Comparison of ENCODE assay signal across 22 cellular contexts in the genomic region with DNA sequence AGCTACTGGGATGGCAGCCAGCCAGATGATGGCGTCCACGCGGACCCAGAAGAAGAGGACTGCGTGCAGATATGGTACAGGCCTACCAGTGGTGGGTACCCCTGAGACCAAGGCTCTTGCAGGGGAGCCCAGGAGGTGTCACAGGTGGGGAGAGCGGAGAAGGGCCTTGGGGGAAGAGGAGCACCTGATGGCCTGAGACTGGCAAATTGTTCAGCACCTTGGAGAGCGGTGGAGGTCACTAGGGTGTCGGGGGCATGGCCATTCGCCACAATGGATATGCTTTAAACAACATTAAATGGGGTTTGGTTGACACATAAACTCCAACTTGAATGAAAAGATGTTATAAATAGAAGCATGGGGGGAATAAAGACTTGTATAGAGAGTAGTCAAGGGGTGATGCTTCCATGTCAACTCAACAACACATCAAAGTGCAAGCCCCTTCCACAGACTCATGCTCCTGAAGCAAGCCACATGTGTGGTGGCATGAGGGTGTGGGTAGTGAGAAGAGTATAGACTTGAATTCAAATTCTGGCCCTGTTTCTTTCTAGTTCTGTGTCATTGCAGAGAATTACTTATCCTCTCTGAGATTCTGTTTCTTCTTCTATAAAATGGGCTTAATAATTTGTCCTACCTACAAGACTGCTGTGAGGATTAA. TPM values are rescaled to one million over a fixed set of nuclear protein-coding genes. Genes with fewer than 3 reads are reported as not detected.
DNase-seq lines count a peak whose midpoint lies in the region; ATAC-seq and TF ChIP-seq lines count a peak whose summit lies in the region.
"Had no signal": no experiment of that assay in that cellular context is flagged by ENCODE, and none has a peak within 500 bp of the region (broad histone marks: within the 10 kb centered on the region; RNA-seq: fewer than 3 reads in every experiment).

No MANE protein-coding gene starts in this region.

- ATAC-seq in SK-N-SH treated with all-trans-retinoic acid at 6 μM for 48 hours (no peak), HCT116 (no peak), HG03439 (IDR thresholded peaks at IDR 0.05; ENCODE audit: unreplicated experiment) (no peak)
- ATAC-seq: Panc1; stimulated activated effector memory CD8-positive, alpha-beta T cell treated with anti-CD3 and anti-CD28 coated beads, Interleukin-12 subunit alpha, Interleukin-12 subunit beta, amount 100 ng/mL, for 72 hours had no signal

- no peak overlapping the region for H3K14ac ChIP-seq in mesenchymal stem cell (ENCODE audit: low read length in 2 of 2)

- peak overlapping the region; percentile 17 for H3K27ac Mint-ChIP-seq in T-helper 2 cell treated with Interferon-gamma antibody and Interleukin-4, amounts not matched to agents 5 μg/mL and 100 μg/mL, for 36 hours
- H3K27ac Mint-ChIP-seq in mesothelial cell of epicardium: no peak overlapping the region
- H3K27ac Mint-ChIP-seq: brain; CD8-positive, alpha-beta memory T cell; stimulated activated effector memory CD8-positive, alpha-beta T cell treated with anti-CD3 and anti-CD28 coated beads, Interleukin-12 subunit alpha, Interleukin-12 subunit beta, amount 100 ng/mL, for 72 hours; T-helper 1 cell treated with Interleukin-12 subunit alpha and Interleukin-12 subunit beta and Interleukin-4 antibody, amounts not matched to agents 30 μg/mL and 1 μg/mL, for 36 hours had no signal

- H3K9me2 ChIP-seq in SK-N-SH (no peaks in the 10 kb centered on the region), HCT116 (ENCODE audit: insufficient read depth) (no peaks in the 10 kb centered on the region)

- H2BK15ac ChIP-seq in mesenchymal stem cell (ENCODE audit: low read depth, poor library complexity, severe bottlenecking): no peak overlapping the region

- H2BK12ac ChIP-seq in mesenchymal stem cell (ENCODE audit: low read length in 2 of 2): no peak overlapping the region

- H3F3A ChIP-seq in SK-N-SH (replicated peaks; ENCODE audit: insufficient read depth): no peaks in the 10 kb centered on the region

- no peak for TF ChIP-seq RAD21 in SK-N-SH (IDR thresholded peaks at IDR 0.05; ENCODE audit: low read length)
- TF ChIP-seq RAD21 in HCT116 (IDR thresholded peaks at IDR 0.05; ENCODE audit: low read depth): no peak

- no peak overlapping the region for H4K91ac ChIP-seq in mesenchymal stem cell (ENCODE audit: low read length)

- no peak overlapping the region for H2BK120ac ChIP-seq in mesenchymal stem cell (ENCODE audit: low read depth, low read length)

- no peaks in the 10 kb centered on the region for H4K20me1 ChIP-seq in SK-N-SH (ENCODE audit: insufficient read depth)
- no peaks in the 10 kb centered on the region for H4K20me1 ChIP-seq in HCT116 (ENCODE audit: insufficient read depth)

- H3K9me3 ChIP-seq in SK-N-SH (no peaks in the 10 kb centered on the region), HCT116 (ENCODE audit: control insufficient read depth in 1 of 2, insufficient read depth in 1 of 2, low read depth in 1 of 2, low read length in 2 of 2) (no peaks in the 10 kb centered on the region), mesenchymal stem cell (ENCODE audit: control insufficient read depth, low read length) (peaks cover under 1% of the 10 kb centered on the region)
- H3K9me3 ChIP-seq: upper lobe of left lung had no signal

- H3K4ac ChIP-seq in mesenchymal stem cell (ENCODE audit: low read depth in 1 of 2, low read length in 2 of 2): no peak overlapping the region

- no peak for DNase-seq in SK-N-SH
- no peak for DNase-seq in HCT116 (ENCODE audit: low read depth, low spot score)
- DNase-seq in T-helper 2 cell treated with Interferon-gamma antibody and Interleukin-4, amounts not matched to agents 5 μg/mL and 100 μg/mL, for 36 hours (ENCODE audit: low spot score): no peak
- peak; percentile 75 for DNase-seq in left kidney (ENCODE audit: low read depth, low spot score)
- no peak for DNase-seq in mesenchymal stem cell
- no peak for DNase-seq in mesothelial cell of epicardium (ENCODE audit: low spot score in 2 of 2, unreplicated experiment in 2 of 2)
- DNase-seq: activated gamma-delta T cell; CD8-positive, alpha-beta memory T cell; dorsolateral prefrontal cortex; NCI-H187; NCI-H510A treated with DMSO at 0.1 percent for 48 hours; upper lobe of left lung had no signal

- H3K4me3 Mint-ChIP-seq in T-helper 2 cell treated with Interferon-gamma antibody and Interleukin-4, amounts not matched to agents 5 μg/mL and 100 μg/mL, for 36 hours: no peak overlapping the region
- no peak overlapping the region for H3K4me3 Mint-ChIP-seq in mesothelial cell of epicardium
- H3K4me3 Mint-ChIP-seq: brain; CD8-positive, alpha-beta memory T cell; stimulated activated effector memory CD8-positive, alpha-beta T cell treated with anti-CD3 and anti-CD28 coated beads, Interleukin-12 subunit alpha, Interleukin-12 subunit beta, amount 100 ng/mL, for 72 hours; T-helper 1 cell treated with Interleukin-12 subunit alpha and Interleukin-12 subunit beta and Interleukin-4 antibody, amounts not matched to agents 30 μg/mL and 1 μg/mL, for 36 hours had no signal

- H3K27ac ChIP-seq in SK-N-SH (ENCODE audit: low read depth in 2 of 2, low read length in 1 of 2) (no peak overlapping the region), HCT116 (ENCODE audit: low read depth, low read length) (no peak overlapping the region), mesenchymal stem cell (ENCODE audit: low read length, poor library complexity, severe bottlenecking) (no peak overlapping the region)
- H3K27ac ChIP-seq: dorsolateral prefrontal cortex, KMS-11, upper lobe of left lung had no signal

- no peak overlapping the region for H3K23ac ChIP-seq in mesenchymal stem cell (ENCODE audit: low read length in 2 of 2)

- H3K79me1 ChIP-seq in mesenchymal stem cell (replicated peaks; ENCODE audit: low read length, poor library complexity, severe bottlenecking): no peaks in the 10 kb centered on the region

- no peaks in the 10 kb centered on the region for H3K27me3 Mint-ChIP-seq in T-helper 2 cell treated with Interferon-gamma antibody and Interleukin-4, amounts not matched to agents 5 μg/mL and 100 μg/mL, for 36 hours (ENCODE audit: low read depth)
- H3K27me3 Mint-ChIP-seq in mesothelial cell of epicardium (ENCODE audit: low read depth): peaks cover 7% of the 10 kb centered on the region

- H3K4me1 ChIP-seq in SK-N-SH (ENCODE audit: control insufficient read depth in 1 of 2, insufficient read depth in 2 of 2, low read depth in 1 of 2, low read length in 1 of 2) (no peaks in the 10 kb centered on the region), HCT116 (ENCODE audit: control insufficient read depth in 1 of 2, insufficient read depth in 2 of 2, low read length in 2 of 2) (peaks cover 0 to 5% of the 10 kb centered on the region in 2 experiments; a peak in 1 of 4 replicates), mesenchymal stem cell (ENCODE audit: control insufficient read depth, insufficient read depth, low read depth, low read length) (no peaks in the 10 kb centered on the region)
- H3K4me1 ChIP-seq: upper lobe of left lung had no signal

- POLR2A ChIA-PET in SK-N-SH (lab: Yijun Ruan, JAX): no interaction called here
- POLR2A ChIA-PET in HCT116 (lab: Charles Lee): no interaction called here

- H3K4me1 Mint-ChIP-seq in T-helper 2 cell treated with Interferon-gamma antibody and Interleukin-4, amounts not matched to agents 5 μg/mL and 100 μg/mL, for 36 hours (ENCODE audit: low read depth): no peaks in the 10 kb centered on the region
- no peaks in the 10 kb centered on the region for H3K4me1 Mint-ChIP-seq in mesothelial cell of epicardium
- H3K4me1 Mint-ChIP-seq: brain; CD8-positive, alpha-beta memory T cell; stimulated activated effector memory CD8-positive, alpha-beta T cell treated with anti-CD3 and anti-CD28 coated beads, Interleukin-12 subunit alpha, Interleukin-12 subunit beta, amount 100 ng/mL, for 72 hours had no signal

- no peak for TF ChIP-seq POLR2A in HCT116 (IDR thresholded peaks at IDR 0.05; ENCODE audit: borderline replicate concordance, extremely low read depth, insufficient read depth, insufficient read length)

- H3K4me3 ChIP-seq in SK-N-SH (ENCODE audit: low read depth in 2 of 2, low read length in 1 of 2) (no peak overlapping the region), HCT116 (replicated peaks in 1 of 2; ENCODE audit: low read depth in 1 of 2, low read length in 2 of 2) (no peak overlapping the region), mesenchymal stem cell (ENCODE audit: insufficient read depth in 1 of 2, low read depth in 1 of 2, low read length in 2 of 2) (no peak overlapping the region)
- H3K4me3 ChIP-seq: lung, upper lobe of left lung had no signal

- H3K36me3 ChIP-seq in SK-N-SH (replicated peaks in 1 of 2; ENCODE audit: control insufficient read depth in 1 of 2, insufficient read depth in 2 of 2, low read length in 1 of 2) (no peaks in the 10 kb centered on the region), HCT116 (ENCODE audit: control insufficient read depth in 1 of 2, insufficient read depth in 2 of 2, low read length in 2 of 2) (no peaks in the 10 kb centered on the region), mesenchymal stem cell (ENCODE audit: control insufficient read depth in 1 of 2, insufficient read depth in 2 of 2, low read depth in 1 of 2, low read length in 2 of 2) (no peaks in the 10 kb centered on the region)
- H3K36me3 ChIP-seq: upper lobe of left lung had no signal

- no peak overlapping the region for H2AK5ac ChIP-seq in mesenchymal stem cell (ENCODE audit: low read length, severe bottlenecking)

- no peak for TF ChIP-seq CTCF in SK-N-SH (IDR thresholded peaks at IDR 0.05)
- no peak for TF ChIP-seq CTCF in HCT116 (IDR thresholded peaks at IDR 0.05 in 2 of 3, conservative IDR thresholded peaks at IDR 0.05 in 1 of 3; ENCODE audit: borderline replicate concordance in 1 of 3, insufficient read depth in 1 of 3, low read depth in 2 of 3, low read length in 2 of 3)
- no peak for TF ChIP-seq CTCF in mesothelial cell of epicardium (IDR thresholded peaks at IDR 0.05; ENCODE audit: unreplicated experiment)

- TF ChIP-seq EP300 in SK-N-SH (IDR thresholded peaks at IDR 0.05; ENCODE audit: borderline replicate concordance in 1 of 2, low read depth in 1 of 2, low read length in 1 of 2): no peak

- H3K4me2 ChIP-seq in SK-N-SH (no peak overlapping the region), HCT116 (ENCODE audit: low read length) (no peak overlapping the region), mesenchymal stem cell (ENCODE audit: low read length, poor library complexity, severe bottlenecking) (no peak overlapping the region)
- H3K4me2 ChIP-seq: KMS-11 had no signal

- H2BK5ac ChIP-seq in mesenchymal stem cell (ENCODE audit: low read depth, low read length, poor library complexity, severe bottlenecking): no peak overlapping the region

- intact Hi-C loops in HCT116 (cut with micrococcal nuclease): no loop called here

- CTCF ChIA-PET in SK-N-SH (lab: Yijun Ruan, JAX) (interaction anchor here (0.9 kb wide), 1 partner anchor 128 kb away, joined by 3 read pairs; no protein-coding TSS in a partner anchor), HCT116 (lab: Charles Lee) (no interaction called here)

- H4K8ac ChIP-seq in mesenchymal stem cell (ENCODE audit: low read length): no peak overlapping the region

- RAD21 ChIA-PET in HCT116 (lab: Charles Lee; ENCODE audit: low non-redundant PET in 1 of 2, low total read pairs in 2 of 2, uncharacterized antibody in 2 of 2, unreplicated experiment in 2 of 2): no interaction called here

- H3K9ac ChIP-seq in SK-N-SH: no peak overlapping the region
- H3K9ac ChIP-seq in HCT116 (ENCODE audit: low read length): no peak overlapping the region
- H3K9ac ChIP-seq in mesenchymal stem cell (ENCODE audit: low read length): no peak overlapping the region
- H3K9ac ChIP-seq: KMS-11 had no signal

- no peaks in the 10 kb centered on the region for H3K9me3 Mint-ChIP-seq in T-helper 2 cell treated with Interferon-gamma antibody and Interleukin-4, amounts not matched to agents 5 μg/mL and 100 μg/mL, for 36 hours
- peaks cover 5% of the 10 kb centered on the region for H3K9me3 Mint-ChIP-seq in mesothelial cell of epicardium
- H3K9me3 Mint-ChIP-seq: CD8-positive, alpha-beta memory T cell; stimulated activated effector memory CD8-positive, alpha-beta T cell treated with anti-CD3 and anti-CD28 coated beads, Interleukin-12 subunit alpha, Interleukin-12 subunit beta, amount 100 ng/mL, for 72 hours; T-helper 1 cell treated with Interleukin-12 subunit alpha and Interleukin-12 subunit beta and Interleukin-4 antibody, amounts not matched to agents 30 μg/mL and 1 μg/mL, for 36 hours had no signal

- H3K36me3 Mint-ChIP-seq in T-helper 2 cell treated with Interferon-gamma antibody and Interleukin-4, amounts not matched to agents 5 μg/mL and 100 μg/mL, for 36 hours (ENCODE audit: low read depth): no peaks in the 10 kb centered on the region
- H3K36me3 Mint-ChIP-seq in mesothelial cell of epicardium: no peaks in the 10 kb centered on the region
- H3K36me3 Mint-ChIP-seq: brain; CD8-positive, alpha-beta memory T cell; stimulated activated effector memory CD8-positive, alpha-beta T cell treated with anti-CD3 and anti-CD28 coated beads, Interleukin-12 subunit alpha, Interleukin-12 subunit beta, amount 100 ng/mL, for 72 hours had no signal

- H3K79me2 ChIP-seq in SK-N-SH (ENCODE audit: insufficient read depth): no peaks in the 10 kb centered on the region
- H3K79me2 ChIP-seq in HCT116 (ENCODE audit: insufficient read depth, low read length): no peaks in the 10 kb centered on the region

- WGBS in SK-N-SH (ENCODE audit: low lambda C conversion rate): 78% methylated on average over 8 of the region's 8 CpGs
- WGBS in mesenchymal stem cell: 67% methylated on average over 8 of the region's 8 CpGs

- BruUV-seq in HCT116 (replicated peaks; lab: Mats Ljungman, UMichigan): no TSS peak

- no peak overlapping the region for H2AFZ ChIP-seq in SK-N-SH (ENCODE audit: low read depth)
- no peak overlapping the region for H2AFZ ChIP-seq in HCT116 (ENCODE audit: low read depth, low read length, poor library complexity, severe bottlenecking)
- H2AFZ ChIP-seq in mesenchymal stem cell (ENCODE audit: low read depth, low read length): no peak overlapping the region

- H3K18ac ChIP-seq in mesenchymal stem cell (ENCODE audit: low read depth in 1 of 2, low read length in 2 of 2): no peak overlapping the region

- no peaks in the 10 kb centered on the region for H3K27me3 ChIP-seq in SK-N-SH (ENCODE audit: insufficient read depth)
- no peaks in the 10 kb centered on the region for H3K27me3 ChIP-seq in HCT116 (ENCODE audit: insufficient read depth, low read length)
- H3K27me3 ChIP-seq in mesenchymal stem cell (ENCODE audit: control insufficient read depth in 1 of 2, insufficient read depth in 1 of 2, low read length in 2 of 2): peaks cover 0 to 16% of the 10 kb centered on the region in 2 experiments
- H3K27me3 ChIP-seq: upper lobe of left lung had no signal

RNA-seq across cellular contexts. Expression of a gene that starts 22.2 kb away (rescaled TPM):
- polyA plus RNA-seq in SK-N-SH (2012; rRNA removed): not detected in 2 replicates
- polyA plus RNA-seq in SK-N-SH (2012; cell fraction: cytosol; rRNA removed): not detected in 2 replicates
- polyA plus RNA-seq in SK-N-SH (2012; cell fraction: nucleus; rRNA removed): not detected in 2 replicates
- total RNA-seq in HCT116 (2021; ENCODE audit: unreplicated experiment): not detected
- not detected in 2 replicates for polyA plus RNA-seq in HCT116 (2012)
- not detected for polyA plus RNA-seq in mesenchymal stem cell (2013, experiment 1 of 2)
- not detected for polyA plus RNA-seq in mesenchymal stem cell (2013, experiment 2 of 2)
- not detected in 3 replicates for total RNA-seq in mesothelial cell of epicardium
- total RNA-seq: A673; activated CD8-positive, alpha-beta memory T cell treated with anti-CD3 and anti-CD28 coated beads for 36 hours; CD8-positive, alpha-beta memory T cell; lung; upper lobe of left lung had no signal
- polyA plus RNA-seq: CD8-positive, alpha-beta memory T cell had no signal
